39 cellular contexts compared by ENCODE assay signal in genomic region chr1:47361380-47361779, GRCh38. TPM values are rescaled to one million over a fixed set of nuclear protein-coding genes. Genes with fewer than 3 reads are reported as not detected.
"Had no signal": no experiment of that assay in that cellular context is flagged by ENCODE, and none has a peak within 500 bp of the region (broad histone marks: within the 10 kb centered on the region; RNA-seq: fewer than 3 reads in every experiment).

No MANE protein-coding gene starts in this region.

- H3K36me3 ChIP-seq: adrenal gland, ascending aorta, brain microvascular endothelial cell, breast epithelium, cardiac muscle cell had no signal

- H3K9me3 ChIP-seq: adrenal gland, ascending aorta, body of pancreas, breast epithelium had no signal

- H3K27ac ChIP-seq: adrenal gland, ascending aorta, body of pancreas, brain microvascular endothelial cell, breast epithelium, cardiac muscle cell had no signal

- H3K27me3 ChIP-seq: adrenal gland, ascending aorta, body of pancreas, brain microvascular endothelial cell, breast epithelium, cardiac muscle cell had no signal

- FAIRE-seq: astrocyte, bronchial epithelial cell had no signal

- DNase-seq: activated effector memory CD4-positive, alpha-beta T cell treated with anti-CD3 and anti-CD28 coated beads, Interleukin-2, amount 50 U/mL, for 16 hours; activated effector memory CD4-positive, alpha-beta T cell treated with Interleukin-2 at 50 U/mL for 16 hours; activated gamma-delta T cell; activated gamma-delta T cell treated with Interleukin-2 at 50 U/mL for 16 hours; activated naive CD4-positive, alpha-beta T cell; activated naive CD4-positive, alpha-beta T cell treated with anti-CD3 and anti-CD28 coated beads for 36 hours; activated naive CD4-positive, alpha-beta T cell treated with anti-CD3 and anti-CD28 coated beads, Interleukin-2, amount 10 ng/mL, durations not matched to agents 7 days and 5 days; activated naive CD4-positive, alpha-beta T cell treated with anti-CD3 and anti-CD28 coated beads, Interleukin-2, amount 50 U/mL, for 16 hours; activated naive CD4-positive, alpha-beta T cell treated with Interleukin-2 at 50 U/mL for 16 hours; activated naive CD8-positive, alpha-beta T cell treated with anti-CD3 and anti-CD28 coated beads for 36 hours; activated naive CD8-positive, alpha-beta T cell treated with anti-CD3 and anti-CD28 coated beads, Interleukin-2, amount 10 ng/mL, durations not matched to agents 7 days and 5 days; activated naive CD8-positive, alpha-beta T cell treated with anti-CD3 and anti-CD28 coated beads, Interleukin-2, amount 50 U/mL, for 24 hours; activated T-cell treated with anti-CD3 and anti-CD28 coated beads, Interleukin-2, amount 50 U/mL, for 24 hours; activated T-cell treated with anti-CD3 and anti-CD28 coated beads, Interleukin-2, amount 50 U/mL, for 4 hours; activated T-cell treated with anti-CD3 and anti-CD28 coated beads, Interleukin-2, amount 50 U/mL, for 48 hours; activated T-cell treated with anti-CD3 and anti-CD28 coated beads, Interleukin-2, amount 50 U/mL, for 72 hours; adrenal gland; amniotic stem cell; amygdala; anterior cingulate cortex; aorta; body of pancreas; brain microvascular endothelial cell; caudate nucleus; central memory CD4-positive, alpha-beta T cell; cerebellar nuclear complex had no signal

- ATAC-seq: activated naive CD4-positive, alpha-beta T cell treated with anti-CD3 and anti-CD28 coated beads, Interleukin-2, amount 50 U/mL, for 72 hours; activated naive CD8-positive, alpha-beta T cell treated with anti-CD3 and anti-CD28 coated beads, Interleukin-2, amount 50 U/mL, for 24 hours; activated T-cell treated with anti-CD3 and anti-CD28 coated beads, Interleukin-2, amount 50 U/mL, for 4 hours; activated T-cell treated with anti-CD3 and anti-CD28 coated beads, Interleukin-2, amount 50 U/mL, for 72 hours; activated T-helper 17 cell treated with anti-CD3 and anti-CD28 coated beads, Interleukin-2, amount 50 U/mL, for 72 hours; body of pancreas had no signal

- H3K4me1 ChIP-seq: adrenal gland, ascending aorta, body of pancreas, breast epithelium had no signal

- H3K4me3 ChIP-seq: adrenal gland, ascending aorta, body of pancreas, breast epithelium, cardiac muscle cell had no signal

RNA-seq across cellular contexts. Expression of gene FOXE3, which starts 54.7 kb away (rescaled TPM):
- total RNA-seq: activated naive CD4-positive, alpha-beta T cell treated with anti-CD3 and anti-CD28 coated beads for 36 hours; activated naive CD4-positive, alpha-beta T cell treated with anti-CD3 and anti-CD28 coated beads, Interleukin-2, amount 50 U/mL, for 72 hours; activated naive CD8-positive, alpha-beta T cell treated with anti-CD3 and anti-CD28 coated beads for 36 hours; activated naive CD8-positive, alpha-beta T cell treated with anti-CD3 and anti-CD28 coated beads, Interleukin-2, amount 10 ng/mL, durations not matched to agents 7 days and 5 days; activated T-cell treated with anti-CD3 and anti-CD28 coated beads, Interleukin-2, amount 50 U/mL, for 4 hours; activated T-cell treated with anti-CD3 and anti-CD28 coated beads, Interleukin-2, amount 50 U/mL, for 72 hours; activated T-helper 1 cell treated with anti-CD3 and anti-CD28 coated beads, Interleukin-12 subunit alpha, Interleukin-12 subunit beta, Interleukin-2, Interleukin-4 antibody, amounts not matched to agents 30 ng/mL and 10 ng/mL and 1 ng/mL, durations not matched to agents 14 hours and 24 hours and 36 hours; activated T-helper 17 cell treated with anti-CD3 and anti-CD28 coated beads, Interleukin-2, amount 50 U/mL, for 72 hours; activated T-helper 2 cell treated with anti-CD3 and anti-CD28 coated beads, Interferon-gamma antibody, Interleukin-2, Interleukin-4, amounts not matched to agents 10 μg/mL and 5 μg/mL and 100 μg/mL, durations not matched to agents 14 hours and 24 hours and 36 hours; adrenal gland; aorta; ascending aorta; body of pancreas; breast epithelium; bronchial epithelial cell; cardiac muscle cell; cardiac septum; cerebellum; chondrocyte had no signal
- polyA plus RNA-seq: adipose tissue, aorta, cardiac muscle cell had no signal
